ENCODE assay signal across 20 cellular contexts in genomic region chr3:172150896-172151295, GRCh38.
"Had no signal": no experiment of that assay in that cellular context is flagged by ENCODE, and none has a peak within 500 bp of the region (broad histone marks: within the 10 kb centered on the region; RNA-seq: fewer than 3 reads in every experiment).

No MANE protein-coding gene starts in this region.

- H3K9me3 ChIP-seq: body of pancreas, heart right ventricle, left lung, pancreas, right atrium auricular region, transverse colon had no signal

- H3K9me3 Mint-ChIP-seq: activated naive CD4-positive, alpha-beta T cell treated with anti-CD3 and anti-CD28 coated beads, Interleukin-2, amount 50 U/mL, for 24 hours; activated T-cell treated with anti-CD3 and anti-CD28 coated beads, Interleukin-2, amount 50 U/mL, for 24 hours had no signal

- H3K4me3 ChIP-seq: body of pancreas, dorsolateral prefrontal cortex, heart right ventricle, pancreas, right atrium auricular region, transverse colon had no signal

- H3K27me3 Mint-ChIP-seq: activated CD8-positive, alpha-beta memory T cell treated with anti-CD3 and anti-CD28 coated beads, Interleukin-2, amount 10 ng/mL, durations not matched to agents 7 days and 5 days; activated naive CD4-positive, alpha-beta T cell treated with anti-CD3 and anti-CD28 coated beads, Interleukin-2, amount 50 U/mL, for 24 hours; activated T-cell treated with anti-CD3 and anti-CD28 coated beads, Interleukin-2, amount 50 U/mL, for 24 hours had no signal

- H3K4me3 Mint-ChIP-seq: activated CD8-positive, alpha-beta memory T cell treated with anti-CD3 and anti-CD28 coated beads, Interleukin-2, amount 10 ng/mL, durations not matched to agents 7 days and 5 days; activated naive CD4-positive, alpha-beta T cell treated with anti-CD3 and anti-CD28 coated beads, Interleukin-2, amount 50 U/mL, for 24 hours; activated T-cell treated with anti-CD3 and anti-CD28 coated beads, Interleukin-2, amount 50 U/mL, for 24 hours; stimulated activated naive B cell treated with anti-CD40 and anti-IgM and Interleukin-4, amounts not matched to agents 10 μg/mL and 1 μg/mL and 100 μg/mL, for 72 hours had no signal

- H3K27ac ChIP-seq: dorsolateral prefrontal cortex, right atrium auricular region had no signal

- H3K27me3 ChIP-seq: body of pancreas, dorsolateral prefrontal cortex, heart right ventricle, left lung, pancreas, right atrium auricular region, transverse colon had no signal

- DNase-seq: activated CD4-positive, alpha-beta T cell treated with anti-CD3 and anti-CD28 coated beads, Interleukin-2, amount 50 U/mL, for 48 hours; activated CD4-positive, CD25-positive, alpha-beta regulatory T cell treated with anti-CD3 and anti-CD28 coated beads, Interleukin-2, amount 50 U/mL, for 72 hours; activated CD8-positive, alpha-beta memory T cell treated with anti-CD3 and anti-CD28 coated beads, Interleukin-2, amount 10 ng/mL, durations not matched to agents 7 days and 5 days; activated effector memory CD4-positive, alpha-beta T cell treated with Interleukin-2 at 50 U/mL for 16 hours; activated T-cell treated with anti-CD3 and anti-CD28 coated beads, Interleukin-2, amount 50 U/mL, for 24 hours; body of pancreas; cerebellar nuclear complex; dorsolateral prefrontal cortex; heart right ventricle; islet precursor cell; left lung; pancreas; small intestine; stimulated activated naive B cell treated with anti-CD40 and anti-IgM and Interleukin-4, amounts not matched to agents 10 μg/mL and 1 μg/mL and 100 μg/mL, for 72 hours; substantia nigra; SW 1271; transverse colon had no signal

- H3K27ac Mint-ChIP-seq: activated CD8-positive, alpha-beta memory T cell treated with anti-CD3 and anti-CD28 coated beads, Interleukin-2, amount 10 ng/mL, durations not matched to agents 7 days and 5 days; activated naive CD4-positive, alpha-beta T cell treated with anti-CD3 and anti-CD28 coated beads, Interleukin-2, amount 50 U/mL, for 24 hours; activated T-cell treated with anti-CD3 and anti-CD28 coated beads, Interleukin-2, amount 50 U/mL, for 24 hours; stimulated activated naive B cell treated with anti-CD40 and anti-IgM and Interleukin-4, amounts not matched to agents 10 μg/mL and 1 μg/mL and 100 μg/mL, for 72 hours had no signal

- FAIRE-seq: frontal cortex, pancreas, small intestine had no signal

- H3K36me3 ChIP-seq: heart right ventricle, left lung, pancreas, right atrium auricular region, transverse colon had no signal

- ATAC-seq: activated CD8-positive, alpha-beta memory T cell treated with anti-CD3 and anti-CD28 coated beads, Interleukin-2, amount 10 ng/mL, durations not matched to agents 7 days and 5 days; body of pancreas; heart right ventricle; left lung; pancreas; stimulated activated naive B cell treated with anti-CD40 and anti-IgM and Interleukin-4, amounts not matched to agents 10 μg/mL and 1 μg/mL and 100 μg/mL, for 72 hours had no signal
